In genomic region chr19:347946-348861, GRCh38 we compare ENCODE assay signal across 19 cellular contexts. TPM values are rescaled to one million over a fixed set of nuclear protein-coding genes. Genes with fewer than 3 reads are reported as not detected.
DNase-seq lines count a peak whose midpoint lies in the region; ATAC-seq and TF ChIP-seq lines count a peak whose summit lies in the region.
"Had no signal": no experiment of that assay in that cellular context is flagged by ENCODE, and none has a peak within 500 bp of the region (broad histone marks: within the 10 kb centered on the region; RNA-seq: fewer than 3 reads in every experiment).

No MANE protein-coding gene starts in this region.

- peak; percentile 46 for ATAC-seq in GM23338
- ATAC-seq: activated T-cell treated with anti-CD3 and anti-CD28 coated beads, Interleukin-2, amount 50 U/mL, for 4 hours; naive thymus-derived CD8-positive, alpha-beta T cell had no signal

- H3K4me1 ChIP-seq in GM23338 (ENCODE audit: insufficient read depth) = peaks cover 7% of the 10 kb centered on the region; the same call in 1 of the 2 replicates
- H3K4me1 ChIP-seq in PC-9 (replicated peaks; ENCODE audit: insufficient read depth) = peaks cover 5% of the 10 kb centered on the region; the same call in 1 of the 2 replicates

- H3K4me3 Mint-ChIP-seq in GM23338 = no peak overlapping the region
- H3K4me3 Mint-ChIP-seq in activated T-helper 1 cell treated with anti-CD3 and anti-CD28 coated beads, Interleukin-12 subunit alpha, Interleukin-12 subunit beta, Interleukin-2, Interleukin-4 antibody, amounts not matched to agents 30 ng/mL and 10 ng/mL and 1 ng/mL, durations not matched to agents 14 hours and 24 hours and 36 hours = no peak overlapping the region
- H3K4me3 Mint-ChIP-seq: activated T-cell treated with anti-CD3 and anti-CD28 coated beads, Interleukin-2, amount 50 U/mL, for 4 hours; CD4-positive, alpha-beta memory T cell; naive thymus-derived CD8-positive, alpha-beta T cell; T-helper 2 cell treated with Interferon-gamma antibody and Interleukin-4, amounts not matched to agents 5 μg/mL and 100 μg/mL, for 36 hours had no signal

- no peaks in the 10 kb centered on the region for H3K36me3 ChIP-seq in GM23338 (ENCODE audit: insufficient read depth)
- H3K36me3 ChIP-seq in PC-9 (ENCODE audit: low read depth) = no peaks in the 10 kb centered on the region
- H3K36me3 ChIP-seq: transverse colon had no signal

- H3K27me3 Mint-ChIP-seq in GM23338 (ENCODE audit: insufficient read depth, low read depth, poor library complexity) = peaks cover 26% of the 10 kb centered on the region
- peaks cover 7% of the 10 kb centered on the region for H3K27me3 Mint-ChIP-seq in activated T-helper 1 cell treated with anti-CD3 and anti-CD28 coated beads, Interleukin-12 subunit alpha, Interleukin-12 subunit beta, Interleukin-2, Interleukin-4 antibody, amounts not matched to agents 30 ng/mL and 10 ng/mL and 1 ng/mL, durations not matched to agents 14 hours and 24 hours and 36 hours (ENCODE audit: insufficient read depth)
- H3K27me3 Mint-ChIP-seq: CD4-positive, alpha-beta memory T cell had no signal

- peaks cover 15% of the 10 kb centered on the region for H3K4me1 Mint-ChIP-seq in GM23338
- H3K4me1 Mint-ChIP-seq in activated T-helper 1 cell treated with anti-CD3 and anti-CD28 coated beads, Interleukin-12 subunit alpha, Interleukin-12 subunit beta, Interleukin-2, Interleukin-4 antibody, amounts not matched to agents 30 ng/mL and 10 ng/mL and 1 ng/mL, durations not matched to agents 14 hours and 24 hours and 36 hours (ENCODE audit: low read depth) = peaks cover 20% of the 10 kb centered on the region

- H3K9me3 ChIP-seq in PC-9 (ENCODE audit: insufficient read depth, low read depth) = peaks cover 3% of the 10 kb centered on the region; the same call in 1 of the 2 replicates
- H3K9me3 ChIP-seq: transverse colon had no signal

- POLR2A ChIA-PET in PC-9 (lab: Charles Lee; ENCODE audit: unreplicated experiment) = no interaction called here

- H3K27ac ChIP-seq in GM23338 (ENCODE audit: low read depth) (no peak overlapping the region), PC-9 (no peak overlapping the region)
- H3K27ac ChIP-seq: transverse colon had no signal

- H3K9me2 ChIP-seq in GM23338 (ENCODE audit: insufficient read depth) (no peaks in the 10 kb centered on the region), PC-9 (ENCODE audit: insufficient read depth) (no peaks in the 10 kb centered on the region)

- H3K27me3 ChIP-seq in GM23338 (ENCODE audit: insufficient read depth) = peaks cover 10% of the 10 kb centered on the region; the same call in 1 of the 2 replicates
- H3K27me3 ChIP-seq in PC-9 (ENCODE audit: insufficient read depth, low read depth) = no peaks in the 10 kb centered on the region

- no TSS peak for BruUV-seq in PC-9 (replicated peaks; lab: Mats Ljungman, UMichigan)

- peak; percentile 73 for DNase-seq in GM23338 (ENCODE audit: low spot score)
- DNase-seq in PC-9 = peak; percentile 12 to 69
- peak; percentile 14 for DNase-seq in fibroblast of pulmonary artery (ENCODE audit: low read depth)
- peak; percentile 69 for DNase-seq in renal cortical epithelial cell (ENCODE audit: low read depth)
- no peak for DNase-seq in activated T-helper 1 cell treated with anti-CD3 and anti-CD28 coated beads, Interleukin-12 subunit alpha, Interleukin-12 subunit beta, Interleukin-2, Interleukin-4 antibody, amounts not matched to agents 30 ng/mL and 10 ng/mL and 1 ng/mL, durations not matched to agents 14 hours and 24 hours and 36 hours (ENCODE audit: low spot score)
- no peak for DNase-seq in NCI-H187 treated with DMSO at 0.1 percent for 48 hours (lab: John Stamatoyannopoulos, UW)
- DNase-seq in activated CD4-positive, alpha-beta T cell treated with anti-CD3 and anti-CD28 coated beads for 1 hour = no peak
- DNase-seq in NCI-H1048 (lab: John Stamatoyannopoulos, UW) = no peak
- DNase-seq: activated T-cell treated with anti-CD3 and anti-CD28 coated beads, Interleukin-2, amount 50 U/mL, for 4 hours; CD4-positive, alpha-beta memory T cell; cerebellar nuclear complex; KBM-7; naive thymus-derived CD8-positive, alpha-beta T cell; NCI-H1436 treated with DMSO at 0.1 percent for 48 hours; NCI-H69; SHP77; stimulated activated CD8-positive, alpha-beta memory T cell treated with anti-CD3 and anti-CD28 coated beads, Interleukin-4, amount 100 ng/mL, for 48 hours; transverse colon had no signal

- peaks cover 14% of the 10 kb centered on the region for H3K36me3 Mint-ChIP-seq in GM23338 (ENCODE audit: low read depth)
- H3K36me3 Mint-ChIP-seq in activated T-helper 1 cell treated with anti-CD3 and anti-CD28 coated beads, Interleukin-12 subunit alpha, Interleukin-12 subunit beta, Interleukin-2, Interleukin-4 antibody, amounts not matched to agents 30 ng/mL and 10 ng/mL and 1 ng/mL, durations not matched to agents 14 hours and 24 hours and 36 hours (ENCODE audit: low read depth) = peaks cover 7% of the 10 kb centered on the region

- H4K20me1 ChIP-seq in GM23338 (replicated peaks; ENCODE audit: insufficient read depth) (peaks cover 6% of the 10 kb centered on the region), PC-9 (ENCODE audit: insufficient read depth) (no peaks in the 10 kb centered on the region)

- intact Hi-C loops in PC-9 (cut with micrococcal nuclease; ENCODE audit: unreplicated experiment) = no loop called here
- intact Hi-C loops in activated T-helper 1 cell treated with anti-CD3 and anti-CD28 coated beads, Interleukin-12 subunit alpha, Interleukin-12 subunit beta, Interleukin-2, Interleukin-4 antibody, amounts not matched to agents 30 ng/mL and 10 ng/mL and 1 ng/mL, durations not matched to agents 14 hours and 24 hours and 36 hours (cut with micrococcal nuclease) = no loop called here

- H3K27ac Mint-ChIP-seq in GM23338 = no peak overlapping the region
- no peak overlapping the region for H3K27ac Mint-ChIP-seq in activated T-helper 1 cell treated with anti-CD3 and anti-CD28 coated beads, Interleukin-12 subunit alpha, Interleukin-12 subunit beta, Interleukin-2, Interleukin-4 antibody, amounts not matched to agents 30 ng/mL and 10 ng/mL and 1 ng/mL, durations not matched to agents 14 hours and 24 hours and 36 hours
- H3K27ac Mint-ChIP-seq: CD4-positive, alpha-beta memory T cell; naive thymus-derived CD8-positive, alpha-beta T cell; T-helper 2 cell treated with Interferon-gamma antibody and Interleukin-4, amounts not matched to agents 5 μg/mL and 100 μg/mL, for 36 hours had no signal

- H3K79me2 ChIP-seq in GM23338 (replicated peaks; ENCODE audit: insufficient read depth) = peaks cover 10% of the 10 kb centered on the region
- peaks cover 8% of the 10 kb centered on the region for H3K79me2 ChIP-seq in PC-9 (ENCODE audit: low read depth)

- H3K4me2 ChIP-seq in GM23338 (no peak overlapping the region), PC-9 (no peak overlapping the region)

- TF ChIP-seq CTCF in GM23338 (conservative IDR thresholded peaks at IDR 0.05; ENCODE audit: low read depth in 2 of 2) (peak; percentile 49 to 71), PC-9 (conservative IDR thresholded peaks at IDR 0.05) (no peak), fibroblast of pulmonary artery (IDR thresholded peaks at IDR 0.05; ENCODE audit: low read length, missing control alignments) (no peak)

- H3K9me3 Mint-ChIP-seq in GM23338 = peaks cover 21% of the 10 kb centered on the region
- peaks cover 9% of the 10 kb centered on the region for H3K9me3 Mint-ChIP-seq in activated T-helper 1 cell treated with anti-CD3 and anti-CD28 coated beads, Interleukin-12 subunit alpha, Interleukin-12 subunit beta, Interleukin-2, Interleukin-4 antibody, amounts not matched to agents 30 ng/mL and 10 ng/mL and 1 ng/mL, durations not matched to agents 14 hours and 24 hours and 36 hours

- H3F3A ChIP-seq in GM23338 (replicated peaks; ENCODE audit: low read depth) (no peaks in the 10 kb centered on the region), PC-9 (ENCODE audit: insufficient read depth, low read depth) (no peaks in the 10 kb centered on the region; the same call in 1 of the 2 replicates)

- CTCF ChIA-PET in PC-9 (lab: Charles Lee) = no interaction called here

- 0 out of 2 replicates have a peak overlapping the region, but pooled peaks have one; percentile 38 for H2AFZ ChIP-seq in GM23338
- no peak overlapping the region for H2AFZ ChIP-seq in PC-9

- H3K4me3 ChIP-seq in GM23338 = no peak overlapping the region
- no peak overlapping the region for H3K4me3 ChIP-seq in PC-9
- no peak overlapping the region for H3K4me3 ChIP-seq in fibroblast of pulmonary artery (replicated peaks; ENCODE audit: low read depth, low read length)
- H3K4me3 ChIP-seq: transverse colon had no signal

TF ChIP-seq in GM23338, 12 proteins besides CTCF, POLR2A, EP300 and RAD21 (continues in another document):
- TF ChIP-seq EZH2phosphoT487 (IDR thresholded peaks at IDR 0.05; ENCODE audit: unreplicated experiment) (no peak), JUNB (IDR thresholded peaks at IDR 0.05; ENCODE audit: unreplicated experiment) (no peak)

RNA-seq across cellular contexts. Expression of gene MIER2, which starts 3.6 kb away (rescaled TPM):
- 37.9 and 41.3 TPM in 2 replicates for total RNA-seq in GM23338 (2014; rRNA removed; shearing (Covaris generic))
- polyA plus RNA-seq in GM23338 (2016; fragmentation: Nextera tagmentation; extraction: Ambion mirVana) = 30.2 and 34.0 TPM in 2 replicates
- total RNA-seq in PC-9 (2021) = 23.3 and 25.2 TPM in 2 replicates
- total RNA-seq in renal cortical epithelial cell = 14.4 and 18.1 TPM in 2 replicates
- 32.0 and 34.2 TPM in 2 replicates for total RNA-seq in activated T-helper 1 cell treated with anti-CD3 and anti-CD28 coated beads, Interleukin-12 subunit alpha, Interleukin-12 subunit beta, Interleukin-2, Interleukin-4 antibody, amounts not matched to agents 30 ng/mL and 10 ng/mL and 1 ng/mL, durations not matched to agents 14 hours and 24 hours and 36 hours

RNA-seq across cellular contexts. Expression of gene PLPP2, which starts 57.0 kb away (rescaled TPM):
- total RNA-seq in GM23338 (2014; rRNA removed; shearing (Covaris generic)) = 75.8 and 82.6 TPM in 2 replicates
- polyA plus RNA-seq in GM23338 (2016; fragmentation: Nextera tagmentation; extraction: Ambion mirVana) = 52.9 and 58.3 TPM in 2 replicates
- total RNA-seq in PC-9 (2021) = 143 and 146 TPM in 2 replicates
- total RNA-seq in renal cortical epithelial cell = 15.4 and 70.8 TPM in 2 replicates
- 0.16 and 0.34 TPM in 2 replicates for total RNA-seq in activated T-helper 1 cell treated with anti-CD3 and anti-CD28 coated beads, Interleukin-12 subunit alpha, Interleukin-12 subunit beta, Interleukin-2, Interleukin-4 antibody, amounts not matched to agents 30 ng/mL and 10 ng/mL and 1 ng/mL, durations not matched to agents 14 hours and 24 hours and 36 hours
- total RNA-seq: naive thymus-derived CD8-positive, alpha-beta T cell had no signal

Comparison
In these comparisons a context has a peak if more than half of its experiments do, and no peak if none do; other contexts are left out.
1. DNase-seq: peak in GM23338 (single experiment), PC-9 (2 of 2), fibroblast of pulmonary artery (single experiment) and renal cortical epithelial cell (single experiment); none in activated T-helper 1 cell treated with anti-CD3 and anti-CD28 coated beads, Interleukin-12 subunit alpha, Interleukin-12 subunit beta, Interleukin-2, Interleukin-4 antibody, amounts not matched to agents 30 ng/mL and 10 ng/mL and 1 ng/mL, durations not matched to agents 14 hours and 24 hours and 36 hours (single experiment), NCI-H187 treated with DMSO at 0.1 percent for 48 hours (single experiment), activated CD4-positive, alpha-beta T cell treated with anti-CD3 and anti-CD28 coated beads for 1 hour (single experiment) and NCI-H1048 (single experiment).
2. CTCF ChIP-seq: peak in GM23338 (2 of 2); none in PC-9 (single experiment) and fibroblast of pulmonary artery (single experiment).
3. RNA of gene PLPP2, which starts 57.0 kb away (total RNA-seq): 143 to 146 TPM in PC-9, 75.8 to 82.6 TPM in GM23338 and 15.4 to 70.8 TPM in renal cortical epithelial cell; 0.16 to 0.34 TPM in activated T-helper 1 cell treated with anti-CD3 and anti-CD28 coated beads, Interleukin-12 subunit alpha, Interleukin-12 subunit beta, Interleukin-2, Interleukin-4 antibody, amounts not matched to agents 30 ng/mL and 10 ng/mL and 1 ng/mL, durations not matched to agents 14 hours and 24 hours and 36 hours; every median in the first group is over 10 times any median in the second.